Comparison of ENCODE assay signal across 16 cellular contexts in the genomic region with DNA sequence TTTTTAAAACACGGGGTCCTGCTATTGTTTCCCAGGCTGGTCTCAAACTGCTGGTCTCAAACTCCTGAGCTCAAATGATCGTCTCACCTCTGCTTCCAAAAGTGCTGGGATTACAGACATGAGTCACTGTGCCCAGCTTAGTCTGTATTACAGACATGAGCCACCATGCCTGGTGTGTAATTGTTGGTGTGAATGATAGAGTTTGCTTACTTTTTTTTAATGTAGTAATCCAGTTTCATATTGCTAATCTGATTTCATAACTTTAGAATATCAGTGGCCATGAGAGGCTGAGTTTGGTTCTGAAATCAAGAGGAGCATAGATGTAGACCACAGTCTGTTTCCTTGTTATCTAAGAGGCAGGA. TPM values are rescaled to one million over a fixed set of nuclear protein-coding genes. Genes with fewer than 3 reads are reported as not detected.
DNase-seq lines count a peak whose midpoint lies in the region; ATAC-seq and TF ChIP-seq lines count a peak whose summit lies in the region.
"Had no signal": no experiment of that assay in that cellular context is flagged by ENCODE, and none has a peak within 500 bp of the region (broad histone marks: within the 10 kb centered on the region; RNA-seq: fewer than 3 reads in every experiment).

No MANE protein-coding gene starts in this region.

- peak; percentile 22 for DNase-seq in activated naive CD4-positive, alpha-beta T cell treated with Interleukin-2 at 50 U/mL for 16 hours
- no peak for DNase-seq in activated naive CD4-positive, alpha-beta T cell (lab: John Stamatoyannopoulos, UW)
- peak; percentile 62 for DNase-seq in activated CD8-positive, alpha-beta T cell treated with anti-CD3 and anti-CD28 coated beads for 36 hours
- DNase-seq in effector memory CD4-positive, alpha-beta T cell = no peak
- DNase-seq in stimulated activated naive CD8-positive, alpha-beta T cell treated with anti-CD3 and anti-CD28 coated beads, Interleukin-15, Interleukin-2, amounts not matched to agents 100 U/mL and 50 U/mL, for 24 hours = peak; percentile 25
- no peak for DNase-seq in foreskin melanocyte
- no peak for DNase-seq in LoVo (ENCODE audit: low spot score)
- DNase-seq: dorsolateral prefrontal cortex, GF-D8, H7, kidney, MV-4-11, NCI-H748 treated with DMSO at 0.1 percent for 48 hours, RPMI8226 had no signal

- H3K4me1 ChIP-seq in effector memory CD4-positive, alpha-beta T cell (ENCODE audit: control insufficient read depth, insufficient read depth, low read length, poor library complexity, severe bottlenecking) = peaks cover 39% of the 10 kb centered on the region

- no peak overlapping the region for H3K4me3 ChIP-seq in effector memory CD4-positive, alpha-beta T cell (ENCODE audit: insufficient read depth, low read depth, low read length, poor library complexity, severe bottlenecking)
- H3K4me3 ChIP-seq: dorsolateral prefrontal cortex, vagina had no signal

- no peaks in the 10 kb centered on the region for H3K36me3 Mint-ChIP-seq in activated CD8-positive, alpha-beta T cell treated with anti-CD3 and anti-CD28 coated beads for 36 hours (ENCODE audit: low read depth)

- CTCF ChIA-PET in activated CD8-positive, alpha-beta T cell treated with anti-CD3 and anti-CD28 coated beads for 36 hours (lab: Charles Lee) = interaction anchor here (1.7 to 2.2 kb wide), 3 partner anchors 10 to 116 kb away, joined by 4 to 11 read pairs (median 9); no protein-coding TSS in a partner anchor

- TF ChIP-seq CTCF in activated CD8-positive, alpha-beta T cell treated with anti-CD3 and anti-CD28 coated beads for 36 hours (IDR thresholded peaks at IDR 0.05) = no peak

- POLR2A ChIA-PET in activated CD8-positive, alpha-beta T cell treated with anti-CD3 and anti-CD28 coated beads for 36 hours (lab: Charles Lee) = interaction anchor here (0.7 to 2.6 kb wide), 6 partner anchors 10 to 207 kb away, joined by 3 to 11 read pairs (median 4); no protein-coding TSS in a partner anchor

- H3K4me3 Mint-ChIP-seq in activated CD8-positive, alpha-beta T cell treated with anti-CD3 and anti-CD28 coated beads for 36 hours = peak overlapping the region; percentile 54

- no peaks in the 10 kb centered on the region for H3K27me3 ChIP-seq in effector memory CD4-positive, alpha-beta T cell (replicated peaks; ENCODE audit: control insufficient read depth, insufficient read depth, low read length, poor library complexity, severe bottlenecking)
- H3K27me3 ChIP-seq: dorsolateral prefrontal cortex, vagina had no signal

- H3K27ac Mint-ChIP-seq in activated CD8-positive, alpha-beta T cell treated with anti-CD3 and anti-CD28 coated beads for 36 hours = peak overlapping the region; percentile 95

- no peaks in the 10 kb centered on the region for H3K9me3 Mint-ChIP-seq in activated CD8-positive, alpha-beta T cell treated with anti-CD3 and anti-CD28 coated beads for 36 hours

- no peaks in the 10 kb centered on the region for H3K36me3 ChIP-seq in effector memory CD4-positive, alpha-beta T cell (ENCODE audit: control insufficient read depth, insufficient read depth, low read length)
- H3K36me3 ChIP-seq: vagina had no signal

- H3K9me3 ChIP-seq in effector memory CD4-positive, alpha-beta T cell (ENCODE audit: control insufficient read depth, low read length) = no peaks in the 10 kb centered on the region
- H3K9me3 ChIP-seq: vagina had no signal

- intact Hi-C loops in activated CD8-positive, alpha-beta T cell treated with anti-CD3 and anti-CD28 coated beads for 36 hours (cut with micrococcal nuclease) = no loop called here

- peaks cover 63% of the 10 kb centered on the region for H3K4me1 Mint-ChIP-seq in activated CD8-positive, alpha-beta T cell treated with anti-CD3 and anti-CD28 coated beads for 36 hours (ENCODE audit: low read depth)

- no peaks in the 10 kb centered on the region for H3K27me3 Mint-ChIP-seq in activated CD8-positive, alpha-beta T cell treated with anti-CD3 and anti-CD28 coated beads for 36 hours

- ATAC-seq in activated CD8-positive, alpha-beta T cell treated with anti-CD3 and anti-CD28 coated beads for 36 hours = peak; percentile 34
- ATAC-seq in stimulated activated naive CD8-positive, alpha-beta T cell treated with anti-CD3 and anti-CD28 coated beads, Interleukin-15, Interleukin-2, amounts not matched to agents 100 U/mL and 50 U/mL, for 24 hours = peak; percentile 21
- ATAC-seq in HG03196 (IDR thresholded peaks at IDR 0.05; ENCODE audit: unreplicated experiment) = no peak

- peak overlapping the region; percentile 7 for H3K27ac ChIP-seq in effector memory CD4-positive, alpha-beta T cell (ENCODE audit: insufficient read depth, low read length, poor library complexity, severe bottlenecking)
- H3K27ac ChIP-seq: vagina had no signal

RNA-seq across cellular contexts. Expression of gene EPB41, which starts 3.4 kb away (rescaled TPM):
- total RNA-seq in activated CD8-positive, alpha-beta T cell treated with anti-CD3 and anti-CD28 coated beads for 36 hours = 10 to 100 TPM; 74.9 to 80.3 TPM

Comparison
In these comparisons a context has a peak if more than half of its experiments do, and no peak if none do; other contexts are left out.
1. DNase-seq: peak in activated naive CD4-positive, alpha-beta T cell treated with Interleukin-2 at 50 U/mL for 16 hours (single experiment), activated CD8-positive, alpha-beta T cell treated with anti-CD3 and anti-CD28 coated beads for 36 hours (single experiment) and stimulated activated naive CD8-positive, alpha-beta T cell treated with anti-CD3 and anti-CD28 coated beads, Interleukin-15, Interleukin-2, amounts not matched to agents 100 U/mL and 50 U/mL, for 24 hours (single experiment); none in activated naive CD4-positive, alpha-beta T cell (0 of 4), effector memory CD4-positive, alpha-beta T cell (0 of 3), foreskin melanocyte (single experiment) and LoVo (single experiment).